Comparison of ENCODE assay signal across 8 cellular contexts in the genomic region with DNA sequence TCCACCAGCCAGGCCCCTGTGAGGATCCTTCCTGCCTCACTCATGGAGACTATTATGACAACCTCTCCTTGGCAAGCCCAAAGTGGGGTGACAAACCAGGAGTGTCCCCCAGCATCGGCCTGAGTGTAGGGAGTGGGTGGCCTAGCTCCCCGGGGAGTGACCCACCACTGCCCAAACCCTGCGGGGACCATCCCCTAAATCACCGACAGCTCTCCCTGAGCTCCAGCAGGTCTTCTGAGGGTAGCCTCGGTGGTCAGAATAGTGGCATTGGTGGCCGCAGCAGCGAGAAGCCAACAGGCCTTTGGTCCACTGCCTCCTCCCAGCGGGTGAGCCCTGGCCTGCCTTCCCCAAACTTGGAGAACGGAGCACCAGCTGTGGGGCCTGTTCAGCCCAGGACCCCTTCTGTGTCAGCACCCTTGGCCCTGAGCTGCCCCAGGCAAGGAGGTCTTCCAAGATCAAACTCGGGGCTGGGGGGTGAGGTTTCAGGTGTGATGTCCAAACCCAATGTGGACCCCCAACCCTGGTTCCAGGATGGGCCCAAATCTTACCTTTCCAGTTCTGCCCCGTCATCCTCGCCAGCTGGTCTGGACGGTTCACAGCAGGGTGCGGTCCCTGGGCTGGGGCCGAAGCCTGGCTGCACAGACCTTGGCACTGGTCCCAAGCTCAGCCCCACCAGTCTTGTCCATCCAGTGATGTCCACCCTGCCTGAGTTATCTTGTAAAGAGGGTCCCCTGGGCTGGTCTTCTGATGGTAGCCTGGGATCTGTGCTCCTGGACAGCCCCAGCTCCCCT. TPM values are rescaled to one million over a fixed set of nuclear protein-coding genes. Genes with fewer than 3 reads are reported as not detected.
A peak's percentile ranks its signal among the peaks of the same experiment; 100 is the strongest.
DNase-seq lines count a peak whose midpoint lies in the region; ATAC-seq and TF ChIP-seq lines count a peak whose summit lies in the region.

No MANE protein-coding gene starts in this region.

- H3K4me3 Mint-ChIP-seq in activated naive CD8-positive, alpha-beta T cell treated with anti-CD3 and anti-CD28 coated beads, Interleukin-2, amount 10 ng/mL, durations not matched to agents 7 days and 5 days: peak overlapping the region; percentile 82

- H3K27me3 Mint-ChIP-seq in activated naive CD8-positive, alpha-beta T cell treated with anti-CD3 and anti-CD28 coated beads, Interleukin-2, amount 10 ng/mL, durations not matched to agents 7 days and 5 days: peaks cover 1% of the 10 kb centered on the region

- H3K27me3 ChIP-seq in H7 (ENCODE audit: control insufficient read depth, insufficient read depth, low read length) (no peaks in the 10 kb centered on the region), lower lobe of right lung (ENCODE audit: low read depth) (no peaks in the 10 kb centered on the region), aorta (ENCODE audit: control insufficient read depth in 1 of 2, insufficient read depth in 2 of 2, low read length in 1 of 2) (no peaks in the 10 kb centered on the region)

- H3K4me3 ChIP-seq in AG10803 (ENCODE audit: low read length): peak overlapping the region; percentile 74
- no peak overlapping the region for H3K4me3 ChIP-seq in H7 (ENCODE audit: insufficient read depth, low read depth, low read length)
- H3K4me3 ChIP-seq in lower lobe of right lung: peak overlapping the region; percentile 90
- peak overlapping the region; percentile 33 to 52 for H3K4me3 ChIP-seq in aorta (ENCODE audit: low read length in 2 of 2)

- H3K9me3 ChIP-seq in lower lobe of right lung (no peaks in the 10 kb centered on the region), aorta (ENCODE audit: control insufficient read depth, low read length) (no peaks in the 10 kb centered on the region)

- H3K4me1 ChIP-seq in lower lobe of right lung: peaks cover 71% of the 10 kb centered on the region
- no peaks in the 10 kb centered on the region for H3K4me1 ChIP-seq in aorta (ENCODE audit: control insufficient read depth in 1 of 2, insufficient read depth in 2 of 2, low read length in 2 of 2)

- POLR2A ChIA-PET in activated naive CD8-positive, alpha-beta T cell treated with anti-CD3 and anti-CD28 coated beads, Interleukin-2, amount 10 ng/mL, durations not matched to agents 7 days and 5 days (lab: Charles Lee): no interaction called here

- 27 to 30% methylated on average over 15 of the region's 15 CpGs for WGBS in aorta, 2 donors

- no peaks in the 10 kb centered on the region; the same call in 1 of the 2 replicates for H3K36me3 ChIP-seq in H7 (replicated peaks; ENCODE audit: control insufficient read depth, insufficient read depth, low read length)
- no peaks in the 10 kb centered on the region for H3K36me3 ChIP-seq in lower lobe of right lung
- no peaks in the 10 kb centered on the region for H3K36me3 ChIP-seq in aorta (ENCODE audit: control insufficient read depth in 1 of 2, insufficient read depth in 2 of 2, low read length in 1 of 2)

- intact Hi-C loops in lower lobe of right lung (cut with DNase I): no loop called here
- intact Hi-C loops in aorta (cut with DNase I): loop anchor here in 1 of 2 donors (10.0 kb wide), 1 partner anchor 389 kb away; no protein-coding TSS in a partner anchor

- peaks cover 21% of the 10 kb centered on the region for H3K36me3 Mint-ChIP-seq in activated naive CD8-positive, alpha-beta T cell treated with anti-CD3 and anti-CD28 coated beads, Interleukin-2, amount 10 ng/mL, durations not matched to agents 7 days and 5 days

- peaks cover 56% of the 10 kb centered on the region for H3K4me1 Mint-ChIP-seq in activated naive CD8-positive, alpha-beta T cell treated with anti-CD3 and anti-CD28 coated beads, Interleukin-2, amount 10 ng/mL, durations not matched to agents 7 days and 5 days

- H3K9me3 Mint-ChIP-seq in activated naive CD8-positive, alpha-beta T cell treated with anti-CD3 and anti-CD28 coated beads, Interleukin-2, amount 10 ng/mL, durations not matched to agents 7 days and 5 days: no peaks in the 10 kb centered on the region

- TF ChIP-seq CTCF in AG10803 (conservative IDR thresholded peaks at IDR 0.05; ENCODE audit: low read length): no peak
- no peak for TF ChIP-seq CTCF in lower lobe of right lung (IDR thresholded peaks at IDR 0.05)

- ATAC-seq in activated naive CD8-positive, alpha-beta T cell treated with anti-CD3 and anti-CD28 coated beads, Interleukin-2, amount 10 ng/mL, durations not matched to agents 7 days and 5 days (ENCODE audit: low read depth): no peak
- ATAC-seq in lower lobe of right lung: no peak
- no peak for ATAC-seq in aorta (ENCODE audit: low FRiP score)
- ATAC-seq in HG03045 (IDR thresholded peaks at IDR 0.05; ENCODE audit: unreplicated experiment): no peak

- peak overlapping the region; percentile 86 for H3K27ac Mint-ChIP-seq in activated naive CD8-positive, alpha-beta T cell treated with anti-CD3 and anti-CD28 coated beads, Interleukin-2, amount 10 ng/mL, durations not matched to agents 7 days and 5 days

- DNase-seq in AG10803 (ENCODE audit: low read depth) (no peak), H7 (peak; percentile 42), lower lobe of right lung (no peak), aorta (peak; percentile 75 to 82), NOMO-1 (lab: John Stamatoyannopoulos, UW; ENCODE audit: unreplicated experiment in 2 of 2) (no peak), NCI-H146 (lab: John Stamatoyannopoulos, UW) (no peak)
- DNase-seq in activated naive CD8-positive, alpha-beta T cell treated with anti-CD3 and anti-CD28 coated beads, Interleukin-2, amount 10 ng/mL, durations not matched to agents 7 days and 5 days: no peak

- H3K27ac ChIP-seq in lower lobe of right lung (peak overlapping the region; percentile 81), aorta (ENCODE audit: low read depth in 1 of 2, low read length in 2 of 2) (peak overlapping the region in 1 of 2 donors; percentile 70)

RNA-seq across cellular contexts. Expression of a gene that starts 1.0 kb away (rescaled TPM):
- total RNA-seq in H7 (2014; rRNA removed; shearing (Covaris generic)): 16.7 and 22.5 TPM in 2 replicates
- 10 to 100 TPM; 47.3 to 47.5 TPM for total RNA-seq in activated naive CD8-positive, alpha-beta T cell treated with anti-CD3 and anti-CD28 coated beads, Interleukin-2, amount 10 ng/mL, durations not matched to agents 7 days and 5 days
- 80.6 TPM for total RNA-seq in lower lobe of right lung
- 10 to 100 TPM; 33.6 to 50.5 TPM for total RNA-seq in aorta
- 1 to 10 TPM; 4.4 to 7.7 TPM for polyA plus RNA-seq in aorta

Comparison
In these comparisons a context has a peak if more than half of its experiments do, and no peak if none do; other contexts are left out.
1. DNase-seq: peak in H7 (single experiment) and aorta (2 of 2); none in AG10803 (single experiment), activated naive CD8-positive, alpha-beta T cell treated with anti-CD3 and anti-CD28 coated beads, Interleukin-2, amount 10 ng/mL, durations not matched to agents 7 days and 5 days (single experiment), lower lobe of right lung (single experiment), NOMO-1 (0 of 2) and NCI-H146 (single experiment).